ENCODE assay signal across 1 cellular context in the genomic region with DNA sequence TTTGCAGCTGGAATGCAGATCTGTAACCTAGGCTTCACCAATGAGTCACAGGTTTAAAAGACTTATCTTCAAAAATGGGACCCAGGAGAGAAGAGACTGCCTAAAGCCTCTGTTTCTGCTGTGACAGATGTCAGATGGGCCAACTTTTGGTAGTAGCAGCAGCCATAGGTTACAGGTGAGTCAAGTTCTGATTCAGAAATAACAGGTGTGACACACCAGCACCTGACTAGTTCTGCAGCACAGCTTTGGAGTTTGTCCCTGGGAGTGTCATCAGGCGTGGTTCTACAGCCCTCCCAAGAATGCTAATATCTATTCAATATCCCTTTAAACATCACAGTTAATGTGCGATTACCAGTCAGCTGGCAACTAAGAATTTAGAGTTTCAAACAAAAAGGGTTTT.
TF ChIP-seq lines count a peak whose summit lies in the region.

No MANE protein-coding gene starts in this region.

TF ChIP-seq in H1, 55 proteins besides CTCF, POLR2A, EP300 and RAD21 (continued from another document):
- no peak for TF ChIP-seq RFX5 (IDR thresholded peaks at IDR 0.05; ENCODE audit: borderline replicate concordance, low read depth, low read length)
- no peak for TF ChIP-seq HDAC6 (IDR thresholded peaks at IDR 0.05; ENCODE audit: low read depth, low read length)
- TF ChIP-seq SIN3A (conservative IDR thresholded peaks at IDR 0.05 in 1 of 2, IDR thresholded peaks at IDR 0.05 in 1 of 2; ENCODE audit: low read depth in 1 of 2, low read length in 2 of 2): no peak
- no peak for TF ChIP-seq CREB1 (IDR thresholded peaks at IDR 0.05)
- no peak for TF ChIP-seq CEBPB (IDR thresholded peaks at IDR 0.05; ENCODE audit: low read depth, low read length)
- TF ChIP-seq TBP (IDR thresholded peaks at IDR 0.05; ENCODE audit: low read depth, low read length): no peak
- TF ChIP-seq, protein P1, sequence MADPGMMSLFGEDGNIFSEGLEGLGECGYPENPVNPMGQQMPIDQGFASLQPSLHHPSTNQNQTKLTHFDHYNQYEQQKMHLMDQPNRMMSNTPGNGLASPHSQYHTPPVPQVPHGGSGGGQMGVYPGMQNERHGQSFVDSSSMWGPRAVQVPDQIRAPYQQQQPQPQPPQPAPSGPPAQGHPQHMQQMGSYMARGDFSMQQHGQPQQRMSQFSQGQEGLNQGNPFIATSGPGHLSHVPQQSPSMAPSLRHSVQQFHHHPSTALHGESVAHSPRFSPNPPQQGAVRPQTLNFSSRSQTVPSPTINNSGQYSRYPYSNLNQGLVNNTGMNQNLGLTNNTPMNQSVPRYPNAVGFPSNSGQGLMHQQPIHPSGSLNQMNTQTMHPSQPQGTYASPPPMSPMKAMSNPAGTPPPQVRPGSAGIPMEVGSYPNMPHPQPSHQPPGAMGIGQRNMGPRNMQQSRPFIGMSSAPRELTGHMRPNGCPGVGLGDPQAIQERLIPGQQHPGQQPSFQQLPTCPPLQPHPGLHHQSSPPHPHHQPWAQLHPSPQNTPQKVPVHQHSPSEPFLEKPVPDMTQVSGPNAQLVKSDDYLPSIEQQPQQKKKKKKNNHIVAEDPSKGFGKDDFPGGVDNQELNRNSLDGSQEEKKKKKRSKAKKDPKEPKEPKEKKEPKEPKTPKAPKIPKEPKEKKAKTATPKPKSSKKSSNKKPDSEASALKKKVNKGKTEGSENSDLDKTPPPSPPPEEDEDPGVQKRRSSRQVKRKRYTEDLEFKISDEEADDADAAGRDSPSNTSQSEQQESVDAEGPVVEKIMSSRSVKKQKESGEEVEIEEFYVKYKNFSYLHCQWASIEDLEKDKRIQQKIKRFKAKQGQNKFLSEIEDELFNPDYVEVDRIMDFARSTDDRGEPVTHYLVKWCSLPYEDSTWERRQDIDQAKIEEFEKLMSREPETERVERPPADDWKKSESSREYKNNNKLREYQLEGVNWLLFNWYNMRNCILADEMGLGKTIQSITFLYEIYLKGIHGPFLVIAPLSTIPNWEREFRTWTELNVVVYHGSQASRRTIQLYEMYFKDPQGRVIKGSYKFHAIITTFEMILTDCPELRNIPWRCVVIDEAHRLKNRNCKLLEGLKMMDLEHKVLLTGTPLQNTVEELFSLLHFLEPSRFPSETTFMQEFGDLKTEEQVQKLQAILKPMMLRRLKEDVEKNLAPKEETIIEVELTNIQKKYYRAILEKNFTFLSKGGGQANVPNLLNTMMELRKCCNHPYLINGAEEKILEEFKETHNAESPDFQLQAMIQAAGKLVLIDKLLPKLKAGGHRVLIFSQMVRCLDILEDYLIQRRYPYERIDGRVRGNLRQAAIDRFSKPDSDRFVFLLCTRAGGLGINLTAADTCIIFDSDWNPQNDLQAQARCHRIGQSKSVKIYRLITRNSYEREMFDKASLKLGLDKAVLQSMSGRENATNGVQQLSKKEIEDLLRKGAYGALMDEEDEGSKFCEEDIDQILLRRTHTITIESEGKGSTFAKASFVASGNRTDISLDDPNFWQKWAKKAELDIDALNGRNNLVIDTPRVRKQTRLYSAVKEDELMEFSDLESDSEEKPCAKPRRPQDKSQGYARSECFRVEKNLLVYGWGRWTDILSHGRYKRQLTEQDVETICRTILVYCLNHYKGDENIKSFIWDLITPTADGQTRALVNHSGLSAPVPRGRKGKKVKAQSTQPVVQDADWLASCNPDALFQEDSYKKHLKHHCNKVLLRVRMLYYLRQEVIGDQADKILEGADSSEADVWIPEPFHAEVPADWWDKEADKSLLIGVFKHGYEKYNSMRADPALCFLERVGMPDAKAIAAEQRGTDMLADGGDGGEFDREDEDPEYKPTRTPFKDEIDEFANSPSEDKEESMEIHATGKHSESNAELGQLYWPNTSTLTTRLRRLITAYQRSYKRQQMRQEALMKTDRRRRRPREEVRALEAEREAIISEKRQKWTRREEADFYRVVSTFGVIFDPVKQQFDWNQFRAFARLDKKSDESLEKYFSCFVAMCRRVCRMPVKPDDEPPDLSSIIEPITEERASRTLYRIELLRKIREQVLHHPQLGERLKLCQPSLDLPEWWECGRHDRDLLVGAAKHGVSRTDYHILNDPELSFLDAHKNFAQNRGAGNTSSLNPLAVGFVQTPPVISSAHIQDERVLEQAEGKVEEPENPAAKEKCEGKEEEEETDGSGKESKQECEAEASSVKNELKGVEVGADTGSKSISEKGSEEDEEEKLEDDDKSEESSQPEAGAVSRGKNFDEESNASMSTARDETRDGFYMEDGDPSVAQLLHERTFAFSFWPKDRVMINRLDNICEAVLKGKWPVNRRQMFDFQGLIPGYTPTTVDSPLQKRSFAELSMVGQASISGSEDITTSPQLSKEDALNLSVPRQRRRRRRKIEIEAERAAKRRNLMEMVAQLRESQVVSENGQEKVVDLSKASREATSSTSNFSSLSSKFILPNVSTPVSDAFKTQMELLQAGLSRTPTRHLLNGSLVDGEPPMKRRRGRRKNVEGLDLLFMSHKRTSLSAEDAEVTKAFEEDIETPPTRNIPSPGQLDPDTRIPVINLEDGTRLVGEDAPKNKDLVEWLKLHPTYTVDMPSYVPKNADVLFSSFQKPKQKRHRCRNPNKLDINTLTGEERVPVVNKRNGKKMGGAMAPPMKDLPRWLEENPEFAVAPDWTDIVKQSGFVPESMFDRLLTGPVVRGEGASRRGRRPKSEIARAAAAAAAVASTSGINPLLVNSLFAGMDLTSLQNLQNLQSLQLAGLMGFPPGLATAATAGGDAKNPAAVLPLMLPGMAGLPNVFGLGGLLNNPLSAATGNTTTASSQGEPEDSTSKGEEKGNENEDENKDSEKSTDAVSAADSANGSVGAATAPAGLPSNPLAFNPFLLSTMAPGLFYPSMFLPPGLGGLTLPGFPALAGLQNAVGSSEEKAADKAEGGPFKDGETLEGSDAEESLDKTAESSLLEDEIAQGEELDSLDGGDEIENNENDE (IDR thresholded peaks at IDR 0.05; ENCODE audit: insufficient replicate concordance, low read length): no peak
- no peak for TF ChIP-seq SP4 (IDR thresholded peaks at IDR 0.05; ENCODE audit: low read length)
- no peak for TF ChIP-seq CTBP2 (IDR thresholded peaks at IDR 0.05; ENCODE audit: borderline replicate concordance, insufficient read depth, insufficient read length, low read length)
- TF ChIP-seq, protein P2, sequence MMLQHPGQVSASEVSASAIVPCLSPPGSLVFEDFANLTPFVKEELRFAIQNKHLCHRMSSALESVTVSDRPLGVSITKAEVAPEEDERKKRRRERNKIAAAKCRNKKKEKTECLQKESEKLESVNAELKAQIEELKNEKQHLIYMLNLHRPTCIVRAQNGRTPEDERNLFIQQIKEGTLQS (IDR thresholded peaks at IDR 0.05; ENCODE audit: insufficient read depth, low read depth, low read length): no peak
- no peak for TF ChIP-seq POLR2AphosphoS5 (IDR thresholded peaks at IDR 0.05; ENCODE audit: low read depth, low read length)
- TF ChIP-seq TEAD4 (IDR thresholded peaks at IDR 0.05; ENCODE audit: low read depth, low read length): no peak
- TF ChIP-seq POU5F1 (IDR thresholded peaks at IDR 0.05; ENCODE audit: low read depth, low read length): no peak
- TF ChIP-seq SP2 (IDR thresholded peaks at IDR 0.05; ENCODE audit: low read length): no peak
